ENCODE assay signal across 11 cellular contexts in the genomic region with DNA sequence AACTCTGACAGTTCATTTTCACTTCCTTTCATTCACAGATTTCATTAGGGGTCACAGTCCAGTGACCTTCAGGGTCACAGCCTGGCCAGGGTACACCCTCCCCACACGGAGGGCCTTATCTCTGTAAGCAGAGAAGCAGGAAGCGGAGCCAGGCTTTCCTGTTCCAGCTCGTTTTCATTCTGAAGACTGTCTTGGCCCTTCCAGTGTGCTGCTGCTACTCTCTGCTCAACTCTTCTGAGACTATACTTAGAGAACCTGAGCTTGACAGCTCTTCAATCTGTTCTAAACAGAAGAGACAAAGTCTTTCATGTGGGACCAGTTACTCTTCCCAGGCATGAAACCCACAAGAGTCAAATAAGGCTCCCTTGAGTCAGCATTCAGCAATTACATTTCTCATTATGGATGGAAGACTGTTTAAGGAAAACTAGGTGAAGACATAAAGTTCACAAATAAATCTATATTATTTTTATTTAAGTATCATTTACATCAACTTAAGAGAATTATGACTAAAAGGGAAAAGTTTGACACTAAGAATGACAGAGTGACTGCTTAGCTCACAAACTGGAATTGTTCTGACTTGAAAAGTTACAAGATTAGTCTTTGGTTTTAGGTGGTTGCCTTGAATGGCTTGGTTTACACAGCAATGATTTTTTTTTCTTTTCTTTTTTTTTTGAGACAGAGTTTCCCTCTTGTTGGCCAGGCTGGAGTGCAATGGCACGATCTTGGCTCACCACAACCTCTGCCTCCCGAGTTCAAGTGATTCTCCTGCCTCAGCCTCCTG. TPM values are rescaled to one million over a fixed set of nuclear protein-coding genes. Genes with fewer than 3 reads are reported as not detected.
DNase-seq lines count a peak whose midpoint lies in the region; ATAC-seq and TF ChIP-seq lines count a peak whose summit lies in the region.
"Had no signal": no experiment of that assay in that cellular context is flagged by ENCODE, and none has a peak within 500 bp of the region (broad histone marks: within the 10 kb centered on the region; RNA-seq: fewer than 3 reads in every experiment).

No MANE protein-coding gene starts in this region.

- ATAC-seq in GM18873 (IDR thresholded peaks at IDR 0.05; ENCODE audit: low FRiP score, unreplicated experiment) (no peak), GM21447 (IDR thresholded peaks at IDR 0.05; ENCODE audit: unreplicated experiment) (no peak), PC-3 (no peak)

- no peak overlapping the region for H3K27ac ChIP-seq in PC-3 (ENCODE audit: low read length)

- H3K79me2 ChIP-seq in PC-3 (ENCODE audit: low read length), result no peaks in the 10 kb centered on the region

- H3K27me3 ChIP-seq in PC-3 (ENCODE audit: low read length), result peaks cover 78% of the 10 kb centered on the region

- DNase-seq in GM12864 (ENCODE audit: low read depth) (peak; percentile 29), Kasumi-1 (lab: John Stamatoyannopoulos, UW) (peak; percentile 45 to 53), choroid plexus epithelial cell (ENCODE audit: low read depth) (peak; percentile 8), nephron progenitor cell (peak; percentile 27), PC-3 (no peak), kidney glomerular epithelial cell (lab: John Stamatoyannopoulos, UW) (no peak)
- DNase-seq: amniotic stem cell, H7 had no signal

- peaks cover 40% of the 10 kb centered on the region for H3K27me3 Mint-ChIP-seq in nephron progenitor cell (ENCODE audit: low read depth, poor library complexity)

- H3K9ac ChIP-seq in PC-3 (ENCODE audit: low read length), result no peak overlapping the region

- no peak overlapping the region for H2AFZ ChIP-seq in PC-3 (ENCODE audit: low read length)

- no TSS peak for BruUV-seq in PC-3 (replicated peaks; lab: Mats Ljungman, UMichigan)

- no peaks in the 10 kb centered on the region for H4K20me1 ChIP-seq in PC-3 (ENCODE audit: low read length)

- no peak for TF ChIP-seq CTCF in GM12864 (IDR thresholded peaks at IDR 0.05; ENCODE audit: low read depth, low read length, missing control alignments)
- TF ChIP-seq CTCF in choroid plexus epithelial cell (conservative IDR thresholded peaks at IDR 0.05; ENCODE audit: low read depth, low read length), result no peak
- no peak for TF ChIP-seq CTCF in nephron progenitor cell (IDR thresholded peaks at IDR 0.05)
- TF ChIP-seq CTCF in PC-3 (conservative IDR thresholded peaks at IDR 0.05; ENCODE audit: low read depth, low read length), result no peak

- no peaks in the 10 kb centered on the region for H3K36me3 Mint-ChIP-seq in nephron progenitor cell (ENCODE audit: low read depth)

- H3K9me2 ChIP-seq in PC-3 (replicated peaks; ENCODE audit: low read length), result no peaks in the 10 kb centered on the region

- CTCF ChIA-PET in PC-3 (lab: Charles Lee), result no interaction called here

- no peak overlapping the region for H3K4me2 ChIP-seq in PC-3 (ENCODE audit: low read length)

- H3K4me3 Mint-ChIP-seq in nephron progenitor cell, result peak overlapping the region; percentile 36

- H3K4me1 ChIP-seq in PC-3 (ENCODE audit: insufficient read depth, low read length), result no peaks in the 10 kb centered on the region

- H3K36me3 ChIP-seq in PC-3 (ENCODE audit: low read depth, low read length), result no peaks in the 10 kb centered on the region

- intact Hi-C loops in PC-3 (cut with micrococcal nuclease), result no loop called here

- H3K4me1 Mint-ChIP-seq in nephron progenitor cell, result peaks cover 50% of the 10 kb centered on the region

- POLR2A ChIA-PET in PC-3 (lab: Charles Lee; ENCODE audit: unreplicated experiment), result no interaction called here

- no peaks in the 10 kb centered on the region for H3K9me3 ChIP-seq in PC-3 (ENCODE audit: low read length)

- no peaks in the 10 kb centered on the region for H3F3A ChIP-seq in PC-3 (ENCODE audit: low read length, unreplicated experiment)

- H3K9me3 Mint-ChIP-seq in nephron progenitor cell, result peaks cover 7% of the 10 kb centered on the region

- peak overlapping the region; percentile 97 for H3K27ac Mint-ChIP-seq in nephron progenitor cell

- no peak overlapping the region for H3K4me3 ChIP-seq in GM12864 (ENCODE audit: low read depth, low read length)
- H3K4me3 ChIP-seq in choroid plexus epithelial cell (ENCODE audit: low read depth, low read length), result no peak overlapping the region
- H3K4me3 ChIP-seq in PC-3 (ENCODE audit: low read length), result no peak overlapping the region

RNA-seq across cellular contexts. Expression of a gene that starts 4.8 kb away (rescaled TPM):
- total RNA-seq in PC-3 (2014; rRNA removed), result not detected in 2 replicates
- total RNA-seq: LHCN-M2 had no signal

RNA-seq across cellular contexts. Expression of a gene that starts 5.0 kb away (rescaled TPM):
- total RNA-seq in PC-3 (2014; rRNA removed), result not detected in 2 replicates
- total RNA-seq: LHCN-M2 had no signal

Comparison
In these comparisons a context has a peak if more than half of its experiments do, and no peak if none do; other contexts are left out.
1. DNase-seq: peak in GM12864 (single experiment), Kasumi-1 (2 of 2), choroid plexus epithelial cell (single experiment) and nephron progenitor cell (single experiment); none in PC-3 (single experiment) and kidney glomerular epithelial cell (single experiment).